In genomic region chr1:213898684-213899083, GRCh38 we compare ENCODE assay signal across 7 cellular contexts.
"Had no signal": no experiment of that assay in that cellular context is flagged by ENCODE, and none has a peak within 500 bp of the region (broad histone marks: within the 10 kb centered on the region; RNA-seq: fewer than 3 reads in every experiment).

No MANE protein-coding gene starts in this region.

- DNase-seq: GF-D8 had no signal

- ATAC-seq: GM12878 had no signal

- FAIRE-seq: G401.6, GM12878, GM12891, GM12892, GM18507, GM19239 had no signal

- H3K4me3 ChIP-seq: GM12878 had no signal
